In genomic region chr4:16897991-16898827, GRCh38 we compare ENCODE assay signal across 9 cellular contexts. TPM values are rescaled to one million over a fixed set of nuclear protein-coding genes. Genes with fewer than 3 reads are reported as not detected.
DNase-seq lines count a peak whose midpoint lies in the region; ATAC-seq and TF ChIP-seq lines count a peak whose summit lies in the region.
"Had no signal": no experiment of that assay in that cellular context is flagged by ENCODE, and none has a peak within 500 bp of the region (broad histone marks: within the 10 kb centered on the region; RNA-seq: fewer than 3 reads in every experiment).

Gene LDB2 (minus strand): TSS chr4:16898645.

- H3K4me1 ChIP-seq in mucosa of stomach (ENCODE audit: control insufficient read depth, insufficient read depth, low read length) (no peaks in the 10 kb centered on the region), upper lobe of left lung (peaks cover 0 to 3% (median 0%) of the 10 kb centered on the region in 4 donors)

- ATAC-seq in upper lobe of left lung (ENCODE audit: low FRiP score in 2 of 2) (peak; percentile 79 to 88), HG03196 (IDR thresholded peaks at IDR 0.05; ENCODE audit: unreplicated experiment) (no peak), GM21367 (IDR thresholded peaks at IDR 0.05; ENCODE audit: unreplicated experiment) (no peak)

- 6 to 14% methylated on average over 16 to 18 of the region's 18 CpGs for WGBS in upper lobe of left lung, 2 donors

- H3K9ac ChIP-seq in mucosa of stomach (ENCODE audit: low read length) = peak within 1 kb of the TSS; percentile 46

- no peak for TF ChIP-seq EP300 in upper lobe of left lung (IDR thresholded peaks at IDR 0.05)

- no peak for TF ChIP-seq POLR2A in upper lobe of left lung (IDR thresholded peaks at IDR 0.05)

- no peaks in the 10 kb centered on the region for H3K9me3 ChIP-seq in mucosa of stomach (ENCODE audit: control insufficient read depth, low read length)
- no peaks in the 10 kb centered on the region for H3K9me3 ChIP-seq in upper lobe of left lung

- H3K4me3 ChIP-seq in mucosa of stomach (ENCODE audit: low read length) (peak within 1 kb of the TSS; percentile 47), upper lobe of left lung (peak within 1 kb of the TSS; percentile 33 to 49 (median 46))

- no peak for TF ChIP-seq CTCF in upper lobe of left lung (IDR thresholded peaks at IDR 0.05)

- H3K27me3 ChIP-seq in mucosa of stomach (ENCODE audit: control insufficient read depth, insufficient read depth, low read length) = peaks cover 4% of the 10 kb centered on the region
- H3K27me3 ChIP-seq in upper lobe of left lung = no peaks in the 10 kb centered on the region

- DNase-seq in NCI-H524 (lab: John Stamatoyannopoulos, UW) (peak; percentile 29 to 55), NCI-H524 treated with DMSO at 0.1 percent for 48 hours (lab: John Stamatoyannopoulos, UW) (no peak), fibroblast of peridontal ligament (ENCODE audit: extremely low read depth) (peak; percentile 90), upper lobe of left lung (peak in 1 of 2 donors; percentile 38)
- DNase-seq in activated CD4-positive, alpha-beta T cell treated with anti-CD3 and anti-CD28 coated beads, Interleukin-2, amount 50 U/mL, for 48 hours = no peak

- peak within 1 kb of the TSS; percentile 57 to 92 (median 78) for H3K27ac ChIP-seq in upper lobe of left lung
- H3K27ac ChIP-seq: 22Rv1 had no signal

- H3K36me3 ChIP-seq in mucosa of stomach (ENCODE audit: control insufficient read depth, insufficient read depth, low read length) = no peaks in the 10 kb centered on the region
- no peaks in the 10 kb centered on the region for H3K36me3 ChIP-seq in upper lobe of left lung

RNA-seq across cellular contexts. Expression of gene LDB2, which starts in this region (rescaled TPM):
- 10 to 100 TPM; 34.6 to 94.4 (median 45.9) TPM for total RNA-seq in upper lobe of left lung

Comparison
In these comparisons a context has a peak if more than half of its experiments do, and no peak if none do; other contexts are left out.
1. DNase-seq: peak in NCI-H524 (2 of 2) and fibroblast of peridontal ligament (single experiment); none in NCI-H524 treated with DMSO at 0.1 percent for 48 hours (single experiment) and activated CD4-positive, alpha-beta T cell treated with anti-CD3 and anti-CD28 coated beads, Interleukin-2, amount 50 U/mL, for 48 hours (0 of 2).
2. ATAC-seq: peak in upper lobe of left lung (2 of 2); none in HG03196 (single experiment) and GM21367 (single experiment).